ENCODE assay signal across 20 cellular contexts in the genomic region with DNA sequence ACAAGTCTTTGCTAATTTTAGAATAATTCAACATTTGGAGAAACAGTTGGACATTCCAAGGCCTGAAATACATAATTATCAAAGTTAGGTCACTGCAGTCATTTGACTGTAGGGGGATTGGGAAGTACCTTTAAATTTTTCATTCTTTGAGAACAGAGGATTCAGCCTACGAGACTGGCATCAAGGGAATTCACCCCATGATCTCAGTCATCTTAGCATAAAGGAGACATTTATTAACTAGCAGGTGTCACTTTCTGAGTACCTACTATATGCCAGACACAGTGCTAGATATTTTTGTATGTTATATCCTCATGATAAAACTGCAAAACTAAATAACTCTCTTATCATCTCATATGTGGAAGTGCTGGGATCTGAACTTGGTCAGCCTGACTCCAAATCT.
A peak's percentile ranks its signal among the peaks of the same experiment; 100 is the strongest.
DNase-seq lines count a peak whose midpoint lies in the region; ATAC-seq lines count a peak whose summit lies in the region.
"Had no signal": no experiment of that assay in that cellular context is flagged by ENCODE, and none has a peak within 500 bp of the region (broad histone marks: within the 10 kb centered on the region; RNA-seq: fewer than 3 reads in every experiment).

No MANE protein-coding gene starts in this region.

- ATAC-seq in GM18861 (IDR thresholded peaks at IDR 0.05; ENCODE audit: unreplicated experiment) = peak; percentile 94
- peak; percentile 73 for ATAC-seq in GM21423 (IDR thresholded peaks at IDR 0.05; ENCODE audit: unreplicated experiment)
- peak; percentile 84 for ATAC-seq in HG02981 (IDR thresholded peaks at IDR 0.05; ENCODE audit: unreplicated experiment)
- peak; percentile 67 for ATAC-seq in HG03469 (IDR thresholded peaks at IDR 0.05; ENCODE audit: unreplicated experiment)
- ATAC-seq in HG03095 (IDR thresholded peaks at IDR 0.05; ENCODE audit: unreplicated experiment) = no peak
- ATAC-seq in activated CD4-positive, CD25-positive, alpha-beta regulatory T cell treated with anti-CD3 and anti-CD28 coated beads, Interleukin-2, amount 50 U/mL, for 24 hours = no peak
- ATAC-seq: natural killer cell had no signal

- intact Hi-C loops in head of caudate nucleus (cut with DNase I) = no loop called here

- DNase-seq in activated CD8-positive, alpha-beta memory T cell treated with anti-CD3 and anti-CD28 coated beads, Interleukin-2, amount 50 U/mL, for 48 hours = no peak
- no peak for DNase-seq in head of caudate nucleus
- DNase-seq: activated CD4-positive, alpha-beta memory T cell treated with anti-CD3 and anti-CD28 coated beads, Interleukin-2, amount 10 ng/mL, durations not matched to agents 7 days and 5 days; activated naive CD8-positive, alpha-beta T cell treated with anti-CD3 and anti-CD28 coated beads for 36 hours; GDM1; Karpas-422; natural killer cell; NCI-H1436 treated with DMSO at 0.1 percent for 48 hours; NCI-H510A treated with DMSO at 0.1 percent for 48 hours; NK-92 treated with Interleukin-12 subunit alpha and Interleukin-12 subunit beta, amount 100 ng/mL, for 24 hours; retina; SHP77 treated with DMSO at 0.1 percent for 48 hours; small intestine; SW 1271 had no signal

Comparison
In these comparisons a context has a peak if more than half of its experiments do, and no peak if none do; other contexts are left out.
1. ATAC-seq: peak in GM18861 (single experiment), GM21423 (single experiment), HG02981 (single experiment) and HG03469 (single experiment); none in HG03095 (single experiment) and activated CD4-positive, CD25-positive, alpha-beta regulatory T cell treated with anti-CD3 and anti-CD28 coated beads, Interleukin-2, amount 50 U/mL, for 24 hours (0 of 2).